Comparison of ENCODE assay signal across 1 cellular context in genomic region chr2:74834806-74835755, GRCh38.
TF ChIP-seq lines count a peak whose summit lies in the region.

No MANE protein-coding gene starts in this region.

TF ChIP-seq in A549, 52 proteins besides CTCF, POLR2A, EP300 and RAD21 (continued from another document):
- TF ChIP-seq E2F6 (IDR thresholded peaks at IDR 0.05; ENCODE audit: borderline replicate concordance, low read depth) (peak; percentile 65; the same call in 1 of the 2 replicates), RNF2 (IDR thresholded peaks at IDR 0.05; ENCODE audit: borderline replicate concordance, low read depth) (peak; percentile 47; the same call in 1 of the 2 replicates), MYC (IDR thresholded peaks at IDR 0.05; ENCODE audit: borderline replicate concordance, low read length) (peak; percentile 67; the same call in 1 of the 2 replicates), REST (IDR thresholded peaks at IDR 0.05) (no peak), NFE2L2 (conservative IDR thresholded peaks at IDR 0.05; ENCODE audit: low read length) (no peak), JUN (IDR thresholded peaks at IDR 0.05) (no peak)
